16 cellular contexts compared by ENCODE assay signal in the genomic region with DNA sequence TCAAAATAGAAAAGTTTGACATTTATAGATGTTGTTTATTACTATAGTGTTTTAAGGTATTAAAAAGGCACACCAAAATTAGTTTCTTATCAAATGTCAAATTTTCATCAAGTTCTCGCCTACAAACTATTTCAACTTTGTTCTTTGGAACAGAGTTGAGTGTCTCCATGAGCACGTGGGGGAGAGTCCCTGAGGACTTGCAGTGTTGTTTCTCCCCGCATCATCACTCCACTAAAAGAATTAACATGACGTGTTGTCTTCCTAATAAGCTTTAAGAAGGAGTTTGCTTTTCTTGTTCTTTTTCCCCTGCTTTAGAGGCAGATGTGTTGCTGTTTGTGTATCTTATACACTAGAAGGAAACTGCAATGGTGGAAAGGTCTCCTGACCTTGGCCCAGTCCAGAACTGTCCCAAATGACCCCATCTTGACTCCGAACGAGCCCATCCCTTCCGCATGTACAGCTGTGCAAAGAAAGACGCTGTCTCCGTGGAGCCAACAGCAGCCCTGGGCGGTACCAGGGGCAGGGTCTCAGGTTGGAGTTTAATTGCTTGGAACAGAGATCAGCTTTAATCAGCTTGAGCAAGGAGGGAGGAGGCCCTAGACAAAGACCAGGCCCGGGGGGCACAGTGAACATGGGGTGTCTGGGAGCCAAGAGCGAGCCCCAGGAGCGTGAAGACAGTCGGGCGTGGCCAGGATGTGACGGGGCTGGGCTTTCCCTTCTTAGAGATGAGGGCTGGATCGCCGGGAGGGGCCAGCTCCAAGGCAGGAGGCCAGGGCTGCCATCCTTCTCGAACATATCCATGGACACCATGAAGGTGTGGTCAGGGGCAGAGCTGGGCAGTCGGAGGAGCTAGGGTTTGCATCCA.
DNase-seq lines count a peak whose midpoint lies in the region; ATAC-seq and TF ChIP-seq lines count a peak whose summit lies in the region.
"Had no signal": no experiment of that assay in that cellular context is flagged by ENCODE, and none has a peak within 500 bp of the region (broad histone marks: within the 10 kb centered on the region; RNA-seq: fewer than 3 reads in every experiment).

No MANE protein-coding gene starts in this region.

- H3K4me1 ChIP-seq in DND-41 (ENCODE audit: insufficient read depth, low read length) (peaks cover 41% of the 10 kb centered on the region), sigmoid colon (no peaks in the 10 kb centered on the region)

- no peak overlapping the region for H2AFZ ChIP-seq in DND-41 (ENCODE audit: low read depth, low read length)

- TF ChIP-seq CTCF in DND-41 (IDR thresholded peaks at IDR 0.05; ENCODE audit: borderline replicate concordance, extremely low read depth, low read length, poor library complexity, severe bottlenecking) (no peak), sigmoid colon (IDR thresholded peaks at IDR 0.05) (no peak)

- H4K20me1 ChIP-seq in DND-41 (ENCODE audit: insufficient read depth, low read length): no peaks in the 10 kb centered on the region

- no peak for TF ChIP-seq POLR2A in sigmoid colon (IDR thresholded peaks at IDR 0.05)

- H3K27me3 ChIP-seq in DND-41 (ENCODE audit: insufficient read depth, low read length, poor library complexity) (no peaks in the 10 kb centered on the region), sigmoid colon (no peaks in the 10 kb centered on the region)
- H3K27me3 ChIP-seq: MG63, ovary had no signal

- H3K9me3 ChIP-seq in DND-41 (ENCODE audit: insufficient read depth, low read length, severe bottlenecking) (no peaks in the 10 kb centered on the region), sigmoid colon (no peaks in the 10 kb centered on the region)
- H3K9me3 ChIP-seq: MG63, ovary had no signal

- peak overlapping the region; percentile 84; the same call in 1 of the 2 replicates for H3K9ac ChIP-seq in DND-41 (ENCODE audit: low read depth, low read length)

- DNase-seq in DND-41: peak; percentile 6
- DNase-seq in NCI-H748 treated with DMSO at 0.1 percent for 48 hours (lab: John Stamatoyannopoulos, UW): peak; percentile 23
- peak; percentile 23 for DNase-seq in left lobe of liver (ENCODE audit: low spot score)
- peak; percentile 49 for DNase-seq in sigmoid colon
- DNase-seq in amniotic stem cell (lab: John Stamatoyannopoulos, UW): no peak
- DNase-seq: activated CD4-positive, alpha-beta T cell treated with anti-CD3 and anti-CD28 coated beads, Interleukin-2, amount 10 ng/mL, durations not matched to agents 7 days and 5 days; EL; HFFc6; mesendoderm; MG63; NCI-H2081 treated with DMSO at 0.1 percent for 48 hours; T-helper 9 cell had no signal

- WGBS in sigmoid colon, 2 donors: 37 to 68% methylated on average over 20 of the region's 20 CpGs

- no peak overlapping the region for H3K4me3 ChIP-seq in DND-41 (ENCODE audit: low read depth in 1 of 2, low read length in 2 of 2)
- no peak overlapping the region for H3K4me3 ChIP-seq in sigmoid colon
- H3K4me3 ChIP-seq: MG63, ovary had no signal

- no peak for TF ChIP-seq EP300 in sigmoid colon (IDR thresholded peaks at IDR 0.05)

- H3K4me2 ChIP-seq in DND-41 (ENCODE audit: insufficient read depth, low read length): peak overlapping the region; percentile 79; the same call in 1 of the 2 replicates

- H3K36me3 ChIP-seq in DND-41 (ENCODE audit: insufficient read depth, low read length): no peaks in the 10 kb centered on the region; the same call in 1 of the 2 replicates
- no peaks in the 10 kb centered on the region for H3K36me3 ChIP-seq in sigmoid colon
- H3K36me3 ChIP-seq: MG63, ovary had no signal

- ATAC-seq in DND-41 (ENCODE audit: insufficient read depth, low read depth) (no peak), left lobe of liver (no peak), HG02970 (IDR thresholded peaks at IDR 0.05; ENCODE audit: low FRiP score, unreplicated experiment) (no peak), HG03135 (IDR thresholded peaks at IDR 0.05; ENCODE audit: unreplicated experiment) (no peak)
- ATAC-seq: activated T-helper 17 cell treated with anti-CD3 and anti-CD28 coated beads, Interleukin-2, amount 50 U/mL, for 72 hours had no signal

- peak overlapping the region; percentile 93 for H3K27ac ChIP-seq in DND-41 (ENCODE audit: low read length)
- no peak overlapping the region for H3K27ac ChIP-seq in sigmoid colon
- H3K27ac ChIP-seq: ovary had no signal

- H3K79me2 ChIP-seq in DND-41 (ENCODE audit: insufficient read depth, low read length): peaks cover 22% of the 10 kb centered on the region

- intact Hi-C loops in sigmoid colon (cut with DNase I): no loop called here
